ENCODE assay signal across 14 cellular contexts in the genomic region with DNA sequence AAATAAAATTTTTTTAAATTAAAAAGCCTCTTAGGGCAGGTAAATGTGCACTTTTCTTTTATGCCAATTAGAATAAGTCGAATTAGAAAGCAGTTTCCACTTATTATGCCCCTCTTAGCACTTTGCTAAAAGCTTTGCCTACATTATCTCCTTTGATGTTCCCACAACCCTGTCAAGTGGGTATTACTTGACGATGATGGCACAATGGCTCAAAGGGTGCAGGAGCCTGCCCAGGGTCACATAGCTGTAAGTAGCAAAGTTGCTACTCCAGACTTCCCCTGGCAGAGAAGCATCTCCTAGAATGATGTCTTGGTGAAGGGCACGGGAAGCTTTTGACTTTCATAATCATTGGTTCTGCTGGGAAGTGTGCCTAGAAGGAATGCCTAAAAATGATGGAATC.
"Had no signal": no experiment of that assay in that cellular context is flagged by ENCODE, and none has a peak within 500 bp of the region (broad histone marks: within the 10 kb centered on the region; RNA-seq: fewer than 3 reads in every experiment).

No MANE protein-coding gene starts in this region.

- H3K9me3 Mint-ChIP-seq: activated CD4-positive, alpha-beta T cell treated with anti-CD3 and anti-CD28 coated beads, Interleukin-2, amount 10 ng/mL, durations not matched to agents 24 days and 14 days; activated naive CD4-positive, alpha-beta T cell treated with anti-CD3 and anti-CD28 coated beads, Interleukin-2, amount 50 U/mL, for 72 hours; activated T-helper 17 cell treated with anti-CD3 and anti-CD28 coated beads, Interleukin-2, amount 50 U/mL, for 72 hours; memory B cell; WTC11 had no signal

- H3K4me1 Mint-ChIP-seq: memory B cell had no signal

- DNase-seq: activated CD4-positive, alpha-beta T cell treated with anti-CD3 and anti-CD28 coated beads, Interleukin-2, amount 10 ng/mL, durations not matched to agents 24 days and 14 days; activated T-cell treated with anti-CD3 and anti-CD28 coated beads for 4 hours; anterior cingulate cortex; colonic mucosa; foreskin melanocyte; heart left ventricle; sigmoid colon; stimulated activated CD4-positive, alpha-beta T cell treated with anti-CD3 and anti-CD28 coated beads, Interleukin-2, amount 100 ng/mL, for 24 hours; upper lobe of left lung had no signal

- H3K9me3 ChIP-seq: colonic mucosa, heart left ventricle, sigmoid colon, suprapubic skin, upper lobe of left lung had no signal

- ATAC-seq: activated T-helper 17 cell treated with anti-CD3 and anti-CD28 coated beads, Interleukin-2, amount 50 U/mL, for 72 hours; heart left ventricle had no signal

- H3K27ac ChIP-seq: colonic mucosa, heart left ventricle, sigmoid colon, upper lobe of left lung had no signal

- H3K27me3 ChIP-seq: colonic mucosa, heart left ventricle, sigmoid colon, suprapubic skin, upper lobe of left lung had no signal

- H3K27me3 Mint-ChIP-seq: activated CD4-positive, alpha-beta T cell treated with anti-CD3 and anti-CD28 coated beads, Interleukin-2, amount 10 ng/mL, durations not matched to agents 24 days and 14 days; activated T-helper 17 cell treated with anti-CD3 and anti-CD28 coated beads, Interleukin-2, amount 50 U/mL, for 72 hours had no signal

- H3K36me3 Mint-ChIP-seq: activated naive CD4-positive, alpha-beta T cell treated with anti-CD3 and anti-CD28 coated beads, Interleukin-2, amount 50 U/mL, for 72 hours; memory B cell; WTC11 had no signal

- H3K4me3 Mint-ChIP-seq: activated CD4-positive, alpha-beta T cell treated with anti-CD3 and anti-CD28 coated beads, Interleukin-2, amount 10 ng/mL, durations not matched to agents 24 days and 14 days; memory B cell; WTC11 had no signal

- H3K4me3 ChIP-seq: colonic mucosa, heart left ventricle, sigmoid colon, suprapubic skin, upper lobe of left lung had no signal

- H3K27ac Mint-ChIP-seq: activated CD4-positive, alpha-beta T cell treated with anti-CD3 and anti-CD28 coated beads, Interleukin-2, amount 10 ng/mL, durations not matched to agents 24 days and 14 days; activated naive CD4-positive, alpha-beta T cell treated with anti-CD3 and anti-CD28 coated beads, Interleukin-2, amount 50 U/mL, for 72 hours; activated T-helper 17 cell treated with anti-CD3 and anti-CD28 coated beads, Interleukin-2, amount 50 U/mL, for 72 hours; memory B cell; WTC11 had no signal

- H3K36me3 ChIP-seq: colonic mucosa, heart left ventricle, sigmoid colon, suprapubic skin, upper lobe of left lung had no signal

- H3K4me1 ChIP-seq: heart left ventricle, sigmoid colon, suprapubic skin had no signal
